Comparison of ENCODE assay signal across 1 cellular context in genomic region chr12:62525306-62525705, GRCh38.
TF ChIP-seq lines count a peak whose summit lies in the region.

No MANE protein-coding gene starts in this region.

TF ChIP-seq in GM12878, 131 proteins besides CTCF, POLR2A, EP300 and RAD21 (continued from another document):
- no peak for TF ChIP-seq SUPT20H (IDR thresholded peaks at IDR 0.05; ENCODE audit: borderline replicate concordance, control insufficient read depth, low read depth, low read length)
- no peak for TF ChIP-seq REST (IDR thresholded peaks at IDR 0.05; ENCODE audit: low read depth, low read length)
- TF ChIP-seq NKRF (conservative IDR thresholded peaks at IDR 0.05): no peak
- no peak for TF ChIP-seq TCF3 (IDR thresholded peaks at IDR 0.05; ENCODE audit: borderline replicate concordance, insufficient read depth, low read depth, low read length)
- TF ChIP-seq BCL11A (IDR thresholded peaks at IDR 0.05; ENCODE audit: low read depth, low read length): no peak
- TF ChIP-seq ZBTB40 (IDR thresholded peaks at IDR 0.05; ENCODE audit: borderline replicate concordance): no peak
- TF ChIP-seq MEF2A (IDR thresholded peaks at IDR 0.05; ENCODE audit: insufficient read depth, low read depth, low read length): no peak
